In the genomic region with DNA sequence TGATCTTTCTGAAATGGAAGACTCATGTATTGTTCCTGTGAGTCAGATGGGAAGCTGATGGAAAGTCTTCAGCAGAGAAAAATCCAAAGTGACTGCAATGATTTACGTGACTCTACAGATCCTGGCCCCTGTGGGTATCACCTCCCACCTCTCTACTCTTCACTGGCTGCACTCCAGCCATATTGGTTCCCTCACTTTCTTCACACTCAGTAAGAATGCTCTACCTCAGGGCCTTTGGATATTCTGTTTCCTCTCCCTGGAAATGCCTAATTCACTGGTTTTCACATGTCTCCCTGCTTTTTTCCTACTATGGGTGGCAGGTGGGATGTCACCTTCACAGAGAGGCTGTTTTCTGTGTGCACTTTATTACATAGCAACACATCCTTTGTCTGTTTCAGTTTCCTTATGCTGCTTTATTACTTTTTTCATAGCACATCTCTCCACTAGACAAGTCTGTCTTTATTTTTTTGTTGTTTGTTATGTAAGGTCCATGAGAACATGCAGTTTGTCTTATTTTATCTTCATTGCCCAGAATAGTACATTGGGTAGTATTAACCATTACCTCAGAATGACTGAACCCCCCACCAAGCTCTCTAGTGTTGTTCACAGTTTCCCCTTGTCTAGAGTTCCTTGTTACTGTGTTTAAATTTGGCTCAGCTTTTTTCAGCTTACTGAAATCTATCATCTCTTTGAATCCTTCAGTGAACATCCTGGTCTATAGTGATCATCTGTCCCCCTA, we compare ENCODE assay signal across 20 cellular contexts. TPM values are rescaled to one million over a fixed set of nuclear protein-coding genes. Genes with fewer than 3 reads are reported as not detected.
DNase-seq lines count a peak whose midpoint lies in the region; ATAC-seq and TF ChIP-seq lines count a peak whose summit lies in the region.
"Had no signal": no experiment of that assay in that cellular context is flagged by ENCODE, and none has a peak within 500 bp of the region (broad histone marks: within the 10 kb centered on the region; RNA-seq: fewer than 3 reads in every experiment).

No MANE protein-coding gene starts in this region.

- peaks cover 0 to 32% (median 3%) of the 10 kb centered on the region in 6 donors for H3K4me1 ChIP-seq in spleen
- H3K4me1 ChIP-seq in gastroesophageal sphincter, result peaks cover 0 to 12% (median 4%) of the 10 kb centered on the region in 3 donors

- peak overlapping the region in 3 of 8 donors; percentile 3 to 38 (median 16) for H3K27ac ChIP-seq in spleen
- H3K27ac ChIP-seq in gastroesophageal sphincter, result no peak overlapping the region
- H3K27ac ChIP-seq: KMS-11 had no signal

- H3K9me3 ChIP-seq in spleen (no peaks in the 10 kb centered on the region), gastroesophageal sphincter (no peaks in the 10 kb centered on the region)

- TF ChIP-seq POLR2A in spleen (IDR thresholded peaks at IDR 0.05) (no peak), gastroesophageal sphincter (IDR thresholded peaks at IDR 0.05) (no peak)

- in situ Hi-C loops in G401 (cut with HindIII; ENCODE audit: low sequenced_read_pairs), result no loop called here

- H3K36me3 ChIP-seq in spleen, result no peaks in the 10 kb centered on the region
- no peaks in the 10 kb centered on the region for H3K36me3 ChIP-seq in gastroesophageal sphincter

- TF ChIP-seq CTCF in spleen (IDR thresholded peaks at IDR 0.05 in 8 of 11, conservative IDR thresholded peaks at IDR 0.05 in 3 of 11), result no peak
- TF ChIP-seq CTCF in gastroesophageal sphincter (IDR thresholded peaks at IDR 0.05), result no peak

- peak; percentile 35 for ATAC-seq in GM18508 (IDR thresholded peaks at IDR 0.05; ENCODE audit: insufficient read depth, unreplicated experiment)
- peak; percentile 35 for ATAC-seq in GM19397 (IDR thresholded peaks at IDR 0.05; ENCODE audit: unreplicated experiment)
- peak; percentile 37 for ATAC-seq in HG02759 (IDR thresholded peaks at IDR 0.05; ENCODE audit: unreplicated experiment)
- peak; percentile 27 for ATAC-seq in HG03469 (IDR thresholded peaks at IDR 0.05; ENCODE audit: unreplicated experiment)
- ATAC-seq in gastroesophageal sphincter, result no peak

- intact Hi-C loops in spleen (cut with DNase I; ENCODE audit: low total_unique reads), result no loop called here

- no peak for TF ChIP-seq EP300 in gastroesophageal sphincter (IDR thresholded peaks at IDR 0.05)

- H3K4me3 ChIP-seq in spleen (no peak overlapping the region), gastroesophageal sphincter (no peak overlapping the region)

- DNase-seq in spleen (no peak), G401 (ENCODE audit: low spot score) (no peak), SKM-1 treated with dmso at 0.1 percent for 144 hours (lab: John Stamatoyannopoulos, UW; ENCODE audit: unreplicated experiment) (no peak)
- DNase-seq: activated CD4-positive, alpha-beta T cell treated with anti-CD3 and anti-CD28 coated beads, Interleukin-2, amount 50 U/mL, for 4 hours; activated naive CD4-positive, alpha-beta T cell; endodermal cell; NCI-H146; NCI-H526; RPMI8226; stimulated activated CD4-positive, alpha-beta T cell treated with anti-CD3 and anti-CD28 coated beads, Interleukin-2, amount 100 ng/mL, for 48 hours; stimulated activated naive CD4-positive, alpha-beta T cell had no signal

- 67 to 89% (median 83%) methylated on average over 1 of the region's 1 CpG for WGBS in spleen, 5 donors
- 82% methylated on average over 1 of the region's 1 CpG; no CpG with 5 or more reads in 1 of the 2 donors for WGBS in gastroesophageal sphincter (ENCODE audit: low coverage in 1 of 2), 2 donors

- H3K27me3 ChIP-seq in spleen (replicated peaks in 1 of 7) (no peaks in the 10 kb centered on the region), gastroesophageal sphincter (no peaks in the 10 kb centered on the region)

RNA-seq across cellular contexts. Expression of a gene that starts 57.6 kb away (rescaled TPM):
- 1 to 10 TPM; 1.1 to 2.8 (median 1.8) TPM for total RNA-seq in spleen
- under 1 TPM; 0.39 to 0.57 (median 0.42) TPM for polyA plus RNA-seq in spleen
- total RNA-seq in G401 (2014; rRNA removed; shearing (Covaris generic)), result not detected in 2 replicates
- under 1 TPM in 2 of 4 donors, not detected in 2; under 0.01 to 0.73 TPM for total RNA-seq in gastroesophageal sphincter
- total RNA-seq: endodermal cell, pulmonary artery endothelial cell had no signal
- polyA plus RNA-seq: BJ, keratinocyte had no signal
